ENCODE assay signal across 1 cellular context in genomic region chr6:143078468-143079324, GRCh38.
TF ChIP-seq lines count a peak whose summit lies in the region.

No MANE protein-coding gene starts in this region.

TF ChIP-seq in HepG2, 621 proteins besides CTCF, POLR2A, EP300 and RAD21:
- TF ChIP-seq ZEB1 (IDR thresholded peaks at IDR 0.05; ENCODE audit: insufficient replicate concordance, low read depth) = no peak
- 0 out of 2 replicates have a peak, but pooled peaks have one; percentile 0 for TF ChIP-seq ZMYM4 (CRISPR knock-in tag; IDR thresholded peaks at IDR 0.05)
- TF ChIP-seq ZXDC (CRISPR knock-in tag; IDR thresholded peaks at IDR 0.05) = no peak
- TF ChIP-seq ZNF670 (CRISPR knock-in tag; IDR thresholded peaks at IDR 0.05; ENCODE audit: borderline replicate concordance) = 0 out of 2 replicates have a peak, but pooled peaks have one; percentile 50
- no peak for TF ChIP-seq NR2C2 (CRISPR knock-in tag; IDR thresholded peaks at IDR 0.05; ENCODE audit: borderline replicate concordance)
- TF ChIP-seq ZNF329 (CRISPR knock-in tag; IDR thresholded peaks at IDR 0.05; ENCODE audit: low read depth) = no peak
- TF ChIP-seq ZBTB7B (CRISPR knock-in tag; IDR thresholded peaks at IDR 0.05) = no peak
- TF ChIP-seq CREB1 (IDR thresholded peaks at IDR 0.05) = peak; percentile 33; the same call in 1 of the 2 replicates
- no peak for TF ChIP-seq CREB1 (CRISPR knock-in tag; IDR thresholded peaks at IDR 0.05)
- peak; percentile 3; the same call in 1 of the 2 replicates for TF ChIP-seq FOXA3 (CRISPR knock-in tag; IDR thresholded peaks at IDR 0.05)
- TF ChIP-seq FOXM1 (CRISPR knock-in tag; IDR thresholded peaks at IDR 0.05) = no peak
- peak; percentile 17; the same call in 1 of the 2 replicates for TF ChIP-seq ELF3 (CRISPR knock-in tag; IDR thresholded peaks at IDR 0.05)
- TF ChIP-seq HDAC6 (IDR thresholded peaks at IDR 0.05; ENCODE audit: low read depth, low read length) = no peak
- no peak for TF ChIP-seq NR2F6 (IDR thresholded peaks at IDR 0.05)
- TF ChIP-seq NR2F6 (CRISPR knock-in tag; IDR thresholded peaks at IDR 0.05) = no peak
- TF ChIP-seq ZC3H4 (CRISPR knock-in tag; IDR thresholded peaks at IDR 0.05; ENCODE audit: borderline replicate concordance) = no peak
- no peak for TF ChIP-seq ZNF121 (CRISPR knock-in tag; IDR thresholded peaks at IDR 0.05)
- TF ChIP-seq ZSCAN5A (CRISPR knock-in tag; IDR thresholded peaks at IDR 0.05; ENCODE audit: borderline replicate concordance) = 0 out of 2 replicates have a peak, but pooled peaks have one; percentile 20
- TF ChIP-seq ZNF224 (CRISPR knock-in tag; IDR thresholded peaks at IDR 0.05) = no peak
- peak; percentile 64 for TF ChIP-seq ATF7 (IDR thresholded peaks at IDR 0.05)
- no peak for TF ChIP-seq ATF7 (CRISPR knock-in tag; IDR thresholded peaks at IDR 0.05)
- 0 out of 2 replicates have a peak, but pooled peaks have one; percentile 2 for TF ChIP-seq FOXJ3 (CRISPR knock-in tag; IDR thresholded peaks at IDR 0.05; ENCODE audit: borderline replicate concordance)
- peak; percentile 42; the same call in 1 of the 2 replicates for TF ChIP-seq EHMT2 (IDR thresholded peaks at IDR 0.05; ENCODE audit: borderline replicate concordance, low read depth, low read length)
